12 cellular contexts compared by ENCODE assay signal in genomic region chr3:2247831-2248230, GRCh38.
DNase-seq lines count a peak whose midpoint lies in the region; ATAC-seq and TF ChIP-seq lines count a peak whose summit lies in the region.
"Had no signal": no experiment of that assay in that cellular context is flagged by ENCODE, and none has a peak within 500 bp of the region (broad histone marks: within the 10 kb centered on the region; RNA-seq: fewer than 3 reads in every experiment).

No MANE protein-coding gene starts in this region.

- ATAC-seq in mucosa of descending colon = peak; percentile 60
- ATAC-seq: CD8-positive, alpha-beta T cell; GM12878; GM23338 had no signal

- H3K4me1 ChIP-seq in mucosa of descending colon (ENCODE audit: low read depth) = no peaks in the 10 kb centered on the region

- H3K9me3 ChIP-seq in mucosa of descending colon = no peaks in the 10 kb centered on the region

- TF ChIP-seq CTCF in mucosa of descending colon (IDR thresholded peaks at IDR 0.05) = no peak

- intact Hi-C loops in mucosa of descending colon (cut with DNase I, micrococcal nuclease) = no loop called here

- DNase-seq in NCI-H146 (lab: John Stamatoyannopoulos, UW) (peak; percentile 32), NCI-H146 treated with DMSO at 0.1 percent for 48 hours (lab: John Stamatoyannopoulos, UW; ENCODE audit: unreplicated experiment) (no peak), COLO668 (lab: John Stamatoyannopoulos, UW; ENCODE audit: unreplicated experiment) (peak; percentile 1), NCI-H748 (lab: John Stamatoyannopoulos, UW; ENCODE audit: unreplicated experiment) (peak; percentile 65), mucosa of descending colon (peak in 1 of 3 donors; percentile 5), ecto neural progenitor cell (ENCODE audit: low spot score) (no peak), NCI-H2227 (lab: John Stamatoyannopoulos, UW; ENCODE audit: unreplicated experiment) (no peak)
- DNase-seq: CD8-positive, alpha-beta T cell; H7; IMR-90 had no signal

- H3K4me3 ChIP-seq in mucosa of descending colon = no peak overlapping the region
- H3K4me3 ChIP-seq: GM12878, GM23338 had no signal

- no peaks in the 10 kb centered on the region for H3K36me3 ChIP-seq in mucosa of descending colon (ENCODE audit: low read depth)

Comparison
In these comparisons a context has a peak if more than half of its experiments do, and no peak if none do; other contexts are left out.
1. DNase-seq: peak in NCI-H146 (single experiment), COLO668 (single experiment) and NCI-H748 (single experiment); none in NCI-H146 treated with DMSO at 0.1 percent for 48 hours (single experiment), ecto neural progenitor cell (single experiment) and NCI-H2227 (single experiment).